ENCODE assay signal across 8 cellular contexts in genomic region chr12:46124848-46125619, GRCh38.
DNase-seq lines count a peak whose midpoint lies in the region; ATAC-seq and TF ChIP-seq lines count a peak whose summit lies in the region.

No MANE protein-coding gene starts in this region.

- peak; percentile 69 for ATAC-seq in HG02981 (IDR thresholded peaks at IDR 0.05; ENCODE audit: unreplicated experiment)

- intact Hi-C loops in dorsolateral prefrontal cortex (cut with DNase I) = loop anchor here (1.0 to 10.0 kb wide), 6 partner anchors 130 to 537 kb away; partner anchors contain the start of genes SCAF11 (in 1 of the 2) and SLC38A2 (in 1 of the 2)

- no peaks in the 10 kb centered on the region for H3K27me3 ChIP-seq in dorsolateral prefrontal cortex

- H3K27ac ChIP-seq in dorsolateral prefrontal cortex = peak overlapping the region in 31 of 59 donors; percentile 2 to 76 (median 53)

- peak overlapping the region in 56 of 59 donors; percentile 3 to 63 (median 42) for H3K4me3 ChIP-seq in dorsolateral prefrontal cortex

- TF ChIP-seq CTCF in dorsolateral prefrontal cortex (IDR thresholded peaks at IDR 0.05 in 54 of 56, conservative IDR thresholded peaks at IDR 0.05 in 2 of 56; ENCODE audit: low read depth in 1 of 56, partially characterized antibody in 56 of 56) = peak; percentile 48 to 79 (median 68)

- DNase-seq in activated CD8-positive, alpha-beta memory T cell treated with anti-CD3 and anti-CD28 coated beads for 1 hour (ENCODE audit: extremely low read depth in 1 of 2, low read depth in 1 of 2) = peak; percentile 14 to 19
- DNase-seq in activated CD8-positive, alpha-beta memory T cell treated with anti-CD3 and anti-CD28 coated beads for 24 hours = no peak
- DNase-seq in NCI-H226 (peak; percentile 74), dorsolateral prefrontal cortex (peak in 5 of 10 donors; percentile 20 to 66 (median 52)), medulla oblongata (ENCODE audit: extremely low spot score) (peak; percentile 95)
- peak; percentile 16 to 24 for DNase-seq in activated CD4-positive, alpha-beta T cell treated with anti-CD3 and anti-CD28 coated beads for 24 hours (ENCODE audit: low read depth in 2 of 2)
- DNase-seq in stimulated activated CD8-positive, alpha-beta memory T cell treated with anti-CD3 and anti-CD28 coated beads, Interleukin-2, amount 100 ng/mL, for 1 hour (ENCODE audit: low read depth in 2 of 2) = peak; percentile 8 to 31
